ENCODE assay signal across 12 cellular contexts in genomic region chr2:160039166-160039903, GRCh38. TPM values are rescaled to one million over a fixed set of nuclear protein-coding genes. Genes with fewer than 3 reads are reported as not detected.
A peak's percentile ranks its signal among the peaks of the same experiment; 100 is the strongest.
DNase-seq lines count a peak whose midpoint lies in the region; ATAC-seq and TF ChIP-seq lines count a peak whose summit lies in the region.
"Had no signal": no experiment of that assay in that cellular context is flagged by ENCODE, and none has a peak within 500 bp of the region (broad histone marks: within the 10 kb centered on the region; RNA-seq: fewer than 3 reads in every experiment).

No MANE protein-coding gene starts in this region.

- no peaks in the 10 kb centered on the region for H3K27me3 ChIP-seq in body of pancreas
- H3K27me3 ChIP-seq: BLaER1 had no signal

- peak; percentile 16 for DNase-seq in AG04449 (ENCODE audit: low read depth, low spot score)
- peak; percentile 92 for DNase-seq in NCI-H1092 treated with DMSO at 0.1 percent for 48 hours (lab: John Stamatoyannopoulos, UW)
- peak in 3 of 4 donors; percentile 10 to 44 (median 36) for DNase-seq in body of pancreas
- DNase-seq in lung microvascular endothelial cell (ENCODE audit: low read depth in 2 of 2), result peak; percentile 89 to 97
- no peak for DNase-seq in NCI-H146 treated with DMSO at 0.1 percent for 48 hours (lab: John Stamatoyannopoulos, UW; ENCODE audit: unreplicated experiment)
- DNase-seq in amniotic stem cell (lab: John Stamatoyannopoulos, UW), result no peak
- DNase-seq in stimulated activated naive CD8-positive, alpha-beta T cell treated with anti-CD3 and anti-CD28 coated beads, Interleukin-15, Interleukin-2, amounts not matched to agents 100 U/mL and 50 U/mL, for 24 hours, result no peak
- no peak for DNase-seq in GM19240 (ENCODE audit: insufficient read length, low spot score)
- DNase-seq: activated T-cell treated with anti-CD3 and anti-CD28 coated beads, Interleukin-2, amount 50 U/mL, for 48 hours; NCI-H774 had no signal

- CTCF ChIA-PET in AG04449 (lab: Yijun Ruan, JAX), result no interaction called here

- 39 to 41% methylated on average over 6 of the region's 6 CpGs for WGBS in body of pancreas, 2 donors

- no peaks in the 10 kb centered on the region for H3K9me3 ChIP-seq in body of pancreas
- H3K9me3 ChIP-seq: BLaER1 had no signal

- no peaks in the 10 kb centered on the region for H3K36me3 ChIP-seq in body of pancreas (replicated peaks in 1 of 2; ENCODE audit: insufficient read depth in 1 of 2, low read depth in 2 of 2)
- H3K36me3 ChIP-seq: BLaER1 had no signal

- no peak overlapping the region for H3K27ac ChIP-seq in body of pancreas
- H3K27ac ChIP-seq: BLaER1 had no signal

- H3K4me1 ChIP-seq in body of pancreas, result peaks cover 5% of the 10 kb centered on the region
- H3K4me1 ChIP-seq: BLaER1 had no signal

- intact Hi-C loops in body of pancreas (cut with DNase I), result no loop called here

- no peak for ATAC-seq in body of pancreas
- ATAC-seq in stimulated activated naive CD8-positive, alpha-beta T cell treated with anti-CD3 and anti-CD28 coated beads, Interleukin-15, Interleukin-2, amounts not matched to agents 100 U/mL and 50 U/mL, for 24 hours, result no peak
- ATAC-seq: GM12878 had no signal

- H3K4me3 ChIP-seq in AG04449 (ENCODE audit: low read depth, low read length) (no peak overlapping the region), body of pancreas (no peak overlapping the region)
- H3K4me3 ChIP-seq: BLaER1, GM12878 had no signal

- no peak for TF ChIP-seq POLR2A in body of pancreas (IDR thresholded peaks at IDR 0.05)

- POLR2A ChIA-PET in AG04449 (lab: Yijun Ruan, JAX), result no interaction called here

- TF ChIP-seq CTCF in AG04449 (IDR thresholded peaks at IDR 0.05; ENCODE audit: insufficient read depth, low read length, missing control alignments), result no peak
- TF ChIP-seq CTCF in body of pancreas (IDR thresholded peaks at IDR 0.05), result no peak

RNA-seq across cellular contexts. Expression of gene PLA2R1, which starts 23.1 kb away (rescaled TPM):
- 1 to 10 TPM; 1.3 to 2.1 TPM for total RNA-seq in body of pancreas
- total RNA-seq in lung microvascular endothelial cell, result 7.0 and 21.4 TPM in 2 replicates
- total RNA-seq: GM12878 had no signal

Comparison
In these comparisons a context has a peak if more than half of its experiments do, and no peak if none do; other contexts are left out.
1. DNase-seq: peak in AG04449 (single experiment), NCI-H1092 treated with DMSO at 0.1 percent for 48 hours (single experiment), body of pancreas (3 of 4) and lung microvascular endothelial cell (2 of 2); none in NCI-H146 treated with DMSO at 0.1 percent for 48 hours (single experiment), amniotic stem cell (single experiment), stimulated activated naive CD8-positive, alpha-beta T cell treated with anti-CD3 and anti-CD28 coated beads, Interleukin-15, Interleukin-2, amounts not matched to agents 100 U/mL and 50 U/mL, for 24 hours (single experiment) and GM19240 (single experiment).